Comparison of ENCODE assay signal across 13 cellular contexts in the genomic region with DNA sequence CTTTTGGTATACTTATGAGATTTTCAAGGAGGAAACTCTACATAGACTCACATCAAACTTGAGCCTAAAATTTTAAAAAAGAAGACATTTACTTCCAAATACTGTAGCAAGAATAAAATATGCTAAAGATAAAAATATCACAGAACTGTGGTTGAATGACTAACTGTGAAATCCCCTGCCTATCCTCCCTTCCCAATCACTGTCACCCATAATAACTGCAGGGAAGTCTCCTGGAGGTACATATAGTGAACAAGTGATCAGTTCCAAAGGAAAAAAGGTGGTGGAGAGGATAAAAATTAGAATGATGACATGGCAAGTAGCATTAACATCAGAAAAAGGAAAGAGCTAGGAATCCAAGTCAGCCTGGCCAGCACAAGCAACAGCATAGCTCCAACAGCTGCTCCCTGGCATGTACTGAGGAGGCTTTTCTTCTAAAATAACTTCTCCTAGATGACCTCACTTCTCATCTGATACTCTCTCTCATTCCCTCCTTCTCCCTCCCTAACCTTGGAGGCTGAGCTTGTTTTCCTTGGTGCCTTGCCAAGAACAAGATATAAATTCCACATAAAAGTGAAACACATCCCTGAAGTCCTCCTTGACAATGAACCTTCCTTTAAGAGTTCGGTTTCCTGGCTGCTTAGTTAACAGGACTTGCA.
DNase-seq lines count a peak whose midpoint lies in the region; ATAC-seq, FAIRE-seq and TF ChIP-seq lines count a peak whose summit lies in the region.
"Had no signal": no experiment of that assay in that cellular context is flagged by ENCODE, and none has a peak within 500 bp of the region (broad histone marks: within the 10 kb centered on the region; RNA-seq: fewer than 3 reads in every experiment).

No MANE protein-coding gene starts in this region.

- FAIRE-seq in endometrium (lab: Jason Lieb, UNC): peak; percentile 59

- no peak for TF ChIP-seq POLR2A in right lobe of liver (IDR thresholded peaks at IDR 0.05)

- CTCF ChIA-PET in activated naive CD4-positive, alpha-beta T cell treated with anti-CD3 and anti-CD28 coated beads, Interleukin-2, amount 10 ng/mL, durations not matched to agents 7 days and 5 days (lab: Charles Lee): no interaction called here

- WGBS in right lobe of liver (ENCODE audit: insufficient coverage, low coverage, low lambda C conversion rate, missing lambda C conversion rate): 42% methylated on average over 1 of the region's 1 CpG

- H3K27ac Mint-ChIP-seq in activated naive CD4-positive, alpha-beta T cell treated with anti-CD3 and anti-CD28 coated beads, Interleukin-2, amount 10 ng/mL, durations not matched to agents 7 days and 5 days: no peak overlapping the region
- H3K27ac Mint-ChIP-seq: stimulated activated naive CD8-positive, alpha-beta T cell treated with anti-CD3 and anti-CD28 coated beads, Interleukin-15, Interleukin-2, amounts not matched to agents 100 ng/mL and 50 ng/mL, for 24 hours had no signal

- H3K4me1 Mint-ChIP-seq in activated naive CD4-positive, alpha-beta T cell treated with anti-CD3 and anti-CD28 coated beads, Interleukin-2, amount 10 ng/mL, durations not matched to agents 7 days and 5 days: no peaks in the 10 kb centered on the region

- H3K4me1 ChIP-seq in ACC112 (ENCODE audit: control insufficient read depth, insufficient read depth, low read length, unreplicated experiment): peaks cover 13% of the 10 kb centered on the region
- no peaks in the 10 kb centered on the region for H3K4me1 ChIP-seq in right lobe of liver

- H3K4me3 Mint-ChIP-seq in activated naive CD4-positive, alpha-beta T cell treated with anti-CD3 and anti-CD28 coated beads, Interleukin-2, amount 10 ng/mL, durations not matched to agents 7 days and 5 days: no peak overlapping the region
- H3K4me3 Mint-ChIP-seq: stimulated activated naive CD8-positive, alpha-beta T cell treated with anti-CD3 and anti-CD28 coated beads, Interleukin-15, Interleukin-2, amounts not matched to agents 100 ng/mL and 50 ng/mL, for 24 hours had no signal

- H3K36me3 ChIP-seq in ACC112 (ENCODE audit: insufficient read depth, low read length) (no peaks in the 10 kb centered on the region), right lobe of liver (no peaks in the 10 kb centered on the region)

- H3K9me3 Mint-ChIP-seq in activated naive CD4-positive, alpha-beta T cell treated with anti-CD3 and anti-CD28 coated beads, Interleukin-2, amount 10 ng/mL, durations not matched to agents 7 days and 5 days: no peaks in the 10 kb centered on the region

- H3K27ac ChIP-seq in ACC112 (ENCODE audit: low read depth, low read length) (no peak overlapping the region), right lobe of liver (no peak overlapping the region)

- H3K79me2 ChIP-seq in ACC112 (ENCODE audit: control insufficient read depth, insufficient read depth, low read length, unreplicated experiment): no peaks in the 10 kb centered on the region

- no peaks in the 10 kb centered on the region for H3K36me3 Mint-ChIP-seq in activated naive CD4-positive, alpha-beta T cell treated with anti-CD3 and anti-CD28 coated beads, Interleukin-2, amount 10 ng/mL, durations not matched to agents 7 days and 5 days

- no peak for ATAC-seq in right lobe of liver

- DNase-seq in NCI-H460 (ENCODE audit: extremely low read depth, low read depth): peak; percentile 67
- DNase-seq in myocyte (ENCODE audit: low read depth): peak; percentile 97
- no peak for DNase-seq in activated naive CD4-positive, alpha-beta T cell treated with Interleukin-2 at 50 U/mL for 16 hours
- DNase-seq in activated naive CD4-positive, alpha-beta T cell treated with anti-CD3 and anti-CD28 coated beads, Interleukin-2, amount 10 ng/mL, durations not matched to agents 7 days and 5 days: no peak
- no peak for DNase-seq in NCI-H187 (lab: John Stamatoyannopoulos, UW)
- DNase-seq in right lobe of liver: no peak
- DNase-seq: AML-193; islet precursor cell; SHP77; stimulated activated CD4-positive, alpha-beta T cell treated with anti-CD3 and anti-CD28 coated beads, Interleukin-12 subunit alpha, Interleukin-12 subunit beta, amount 100 ng/mL, for 4 hours had no signal

- H2AFZ ChIP-seq in ACC112 (ENCODE audit: low read length, unreplicated experiment): peak overlapping the region; percentile 19

- TF ChIP-seq CTCF in right lobe of liver (IDR thresholded peaks at IDR 0.05): no peak

- no peaks in the 10 kb centered on the region for H3K27me3 Mint-ChIP-seq in activated naive CD4-positive, alpha-beta T cell treated with anti-CD3 and anti-CD28 coated beads, Interleukin-2, amount 10 ng/mL, durations not matched to agents 7 days and 5 days
- H3K27me3 Mint-ChIP-seq: stimulated activated naive CD8-positive, alpha-beta T cell treated with anti-CD3 and anti-CD28 coated beads, Interleukin-15, Interleukin-2, amounts not matched to agents 100 ng/mL and 50 ng/mL, for 24 hours had no signal

- H3K4me3 ChIP-seq in ACC112 (ENCODE audit: low read depth, low read length): no peak overlapping the region
- no peak overlapping the region for H3K4me3 ChIP-seq in right lobe of liver

- H3K27me3 ChIP-seq in ACC112 (ENCODE audit: insufficient read depth, low read length): no peaks in the 10 kb centered on the region
- H3K27me3 ChIP-seq in right lobe of liver: no peaks in the 10 kb centered on the region

- intact Hi-C loops in right lobe of liver (cut with DNase I): no loop called here

- H3K9me3 ChIP-seq in right lobe of liver: no peaks in the 10 kb centered on the region

Comparison
In these comparisons a context has a peak if more than half of its experiments do, and no peak if none do; other contexts are left out.
1. DNase-seq: peak in NCI-H460 (single experiment) and myocyte (single experiment); none in activated naive CD4-positive, alpha-beta T cell treated with Interleukin-2 at 50 U/mL for 16 hours (single experiment), activated naive CD4-positive, alpha-beta T cell treated with anti-CD3 and anti-CD28 coated beads, Interleukin-2, amount 10 ng/mL, durations not matched to agents 7 days and 5 days (single experiment), NCI-H187 (0 of 2) and right lobe of liver (0 of 3).